8 cellular contexts compared by ENCODE assay signal in the genomic region with DNA sequence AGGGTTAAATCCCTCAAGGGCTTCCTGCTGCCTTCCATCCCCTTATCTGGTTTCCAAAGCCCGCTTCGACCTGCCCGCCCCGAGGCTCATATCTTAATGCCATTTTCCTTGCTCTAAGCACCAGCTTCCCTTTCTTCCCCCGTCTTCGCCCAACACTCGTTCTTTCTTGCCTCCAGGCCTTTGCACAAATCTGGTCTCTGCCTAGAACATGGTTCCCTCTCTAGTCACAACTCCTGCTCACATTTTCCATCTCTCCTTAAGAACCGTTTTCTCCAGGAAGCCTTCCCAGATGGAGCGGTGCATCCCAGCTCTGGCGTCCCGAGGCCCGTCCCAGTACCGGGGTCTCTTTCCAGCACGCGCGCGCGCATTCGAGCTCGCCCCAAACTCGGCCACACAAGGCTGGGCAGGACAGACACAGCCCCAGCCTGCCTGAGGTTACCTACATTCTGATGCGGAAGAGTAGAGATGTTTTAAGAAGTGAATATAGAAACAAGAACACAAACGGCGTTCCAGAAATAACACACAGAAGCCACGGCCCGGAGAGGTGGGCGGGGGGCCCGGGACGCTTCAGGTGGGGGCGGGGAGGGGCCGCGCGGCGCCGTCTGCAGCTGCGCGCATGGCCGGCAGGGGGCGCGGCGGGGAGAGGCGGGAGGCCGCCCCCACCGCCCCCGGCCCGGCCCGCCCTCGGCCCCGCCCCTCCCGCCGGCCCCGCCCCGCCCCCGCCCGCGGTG. TPM values are rescaled to one million over a fixed set of nuclear protein-coding genes. Genes with fewer than 3 reads are reported as not detected.
DNase-seq lines count a peak whose midpoint lies in the region; ATAC-seq and TF ChIP-seq lines count a peak whose summit lies in the region.

A gene with protein sequence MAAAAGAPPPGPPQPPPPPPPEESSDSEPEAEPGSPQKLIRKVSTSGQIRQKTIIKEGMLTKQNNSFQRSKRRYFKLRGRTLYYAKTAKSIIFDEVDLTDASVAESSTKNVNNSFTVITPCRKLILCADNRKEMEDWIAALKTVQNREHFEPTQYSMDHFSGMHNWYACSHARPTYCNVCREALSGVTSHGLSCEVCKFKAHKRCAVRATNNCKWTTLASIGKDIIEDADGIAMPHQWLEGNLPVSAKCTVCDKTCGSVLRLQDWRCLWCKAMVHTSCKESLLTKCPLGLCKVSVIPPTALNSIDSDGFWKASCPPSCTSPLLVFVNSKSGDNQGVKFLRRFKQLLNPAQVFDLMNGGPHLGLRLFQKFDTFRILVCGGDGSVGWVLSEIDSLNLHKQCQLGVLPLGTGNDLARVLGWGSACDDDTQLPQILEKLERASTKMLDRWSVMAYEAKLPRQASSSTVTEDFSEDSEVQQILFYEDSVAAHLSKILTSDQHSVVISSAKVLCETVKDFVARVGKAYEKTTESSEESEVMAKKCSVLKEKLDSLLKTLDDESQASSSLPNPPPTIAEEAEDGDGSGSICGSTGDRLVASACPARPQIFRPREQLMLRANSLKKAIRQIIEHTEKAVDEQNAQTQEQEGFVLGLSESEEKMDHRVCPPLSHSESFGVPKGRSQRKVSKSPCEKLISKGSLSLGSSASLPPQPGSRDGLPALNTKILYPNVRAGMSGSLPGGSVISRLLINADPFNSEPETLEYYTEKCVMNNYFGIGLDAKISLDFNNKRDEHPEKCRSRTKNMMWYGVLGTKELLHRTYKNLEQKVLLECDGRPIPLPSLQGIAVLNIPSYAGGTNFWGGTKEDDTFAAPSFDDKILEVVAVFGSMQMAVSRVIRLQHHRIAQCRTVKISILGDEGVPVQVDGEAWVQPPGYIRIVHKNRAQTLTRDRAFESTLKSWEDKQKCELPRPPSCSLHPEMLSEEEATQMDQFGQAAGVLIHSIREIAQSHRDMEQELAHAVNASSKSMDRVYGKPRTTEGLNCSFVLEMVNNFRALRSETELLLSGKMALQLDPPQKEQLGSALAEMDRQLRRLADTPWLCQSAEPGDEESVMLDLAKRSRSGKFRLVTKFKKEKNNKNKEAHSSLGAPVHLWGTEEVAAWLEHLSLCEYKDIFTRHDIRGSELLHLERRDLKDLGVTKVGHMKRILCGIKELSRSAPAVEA (plus strand): TSS at position 726 of the 731 bp plus-strand sequence. CDS start 25 bp downstream, outside the sequence.

- 3 to 5% methylated on average over 28 to 56 of the region's 56 CpGs for WGBS in lung, 2 donors

- TF ChIP-seq CTCF in lung (IDR thresholded peaks at IDR 0.05; ENCODE audit: control extremely low read depth, extremely low read depth) = no peak

- peak; percentile 22 to 30 for DNase-seq in NCI-H2081 (lab: John Stamatoyannopoulos, UW)
- DNase-seq in NCI-H2081 treated with DMSO at 0.1 percent for 48 hours (lab: John Stamatoyannopoulos, UW) = no peak
- DNase-seq in NCI-H2227 treated with DMSO at 0.1 percent for 48 hours (lab: John Stamatoyannopoulos, UW) = peak; percentile 52
- peak; percentile 74 for DNase-seq in activated CD4-positive, alpha-beta T cell treated with anti-CD3 and anti-CD28 coated beads, Interleukin-2, amount 50 U/mL, for 1 hour
- DNase-seq in dermis microvascular lymphatic vessel endothelial cell (ENCODE audit: low read depth in 2 of 2) = peak in 1 of 2 donors; percentile 56
- DNase-seq in lung (ENCODE audit: low spot score) = peak; percentile 60
- peak; percentile 54 for DNase-seq in stimulated activated CD8-positive, alpha-beta memory T cell treated with anti-CD3 and anti-CD28 coated beads, Interleukin-12 subunit alpha, Interleukin-12 subunit beta, amount 100 ng/mL, for 1 hour (ENCODE audit: low read depth)

- ATAC-seq in HG02852 (IDR thresholded peaks at IDR 0.05; ENCODE audit: unreplicated experiment) = peak; percentile 47
- peak; percentile 88 for ATAC-seq in lung (ENCODE audit: insufficient read depth, low FRiP score)

- peak within 1 kb of the TSS; percentile 82 for H3K4me3 ChIP-seq in lung

- H3K9me3 ChIP-seq in lung (ENCODE audit: control insufficient read depth in 2 of 2, insufficient read depth in 1 of 2, low read length in 1 of 2) = no peaks in the 10 kb centered on the region

- no peaks in the 10 kb centered on the region for H3K36me3 ChIP-seq in lung (ENCODE audit: control insufficient read depth in 2 of 2, insufficient read depth in 2 of 2, low read length in 2 of 2)

- H3K27ac ChIP-seq in lung (ENCODE audit: low read depth in 1 of 2, low read length in 1 of 2) = peak within 1 kb of the TSS; percentile 61 to 66

- H3K27me3 ChIP-seq in lung (ENCODE audit: control insufficient read depth, insufficient read depth) = no peaks in the 10 kb centered on the region

- peaks cover 4 to 13% of the 10 kb centered on the region in 2 donors for H3K4me1 ChIP-seq in lung (ENCODE audit: control insufficient read depth in 2 of 2, insufficient read depth in 2 of 2, low read length in 2 of 2)

RNA-seq across cellular contexts. Expression of the gene that starts here (rescaled TPM):
- 9.5 and 10.7 TPM in 2 replicates for total RNA-seq in dermis microvascular lymphatic vessel endothelial cell
- 10 to 100 TPM; 30.3 to 77.4 TPM for total RNA-seq in lung
- polyA plus RNA-seq in lung = 10 to 100 TPM; 34.6 to 53.5 TPM
